ENCODE assay signal across 19 cellular contexts in the genomic region with DNA sequence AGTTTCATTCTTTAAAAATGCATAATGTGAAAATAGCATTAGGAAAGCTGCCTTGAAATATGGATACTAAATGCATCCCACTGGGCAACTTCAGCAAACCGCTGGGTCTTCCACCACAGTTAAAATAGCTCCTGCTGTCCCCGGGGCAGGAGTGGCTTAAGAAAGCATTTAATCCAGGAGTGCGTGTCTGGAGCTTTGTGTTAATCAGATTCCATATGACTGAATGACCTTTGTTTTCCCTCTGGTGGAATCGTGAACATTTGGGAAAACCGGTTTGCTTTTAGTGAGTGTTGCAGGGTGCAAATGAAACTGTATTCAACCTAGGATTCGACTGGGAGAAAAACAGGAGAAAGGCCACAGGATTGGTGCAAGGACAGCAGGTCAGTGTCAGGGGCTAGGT.
DNase-seq lines count a peak whose midpoint lies in the region; ATAC-seq and TF ChIP-seq lines count a peak whose summit lies in the region.
"Had no signal": no experiment of that assay in that cellular context is flagged by ENCODE, and none has a peak within 500 bp of the region (broad histone marks: within the 10 kb centered on the region; RNA-seq: fewer than 3 reads in every experiment).

No MANE protein-coding gene starts in this region.

- DNase-seq in EH (ENCODE audit: low read depth) (peak; percentile 79), NCI-H82 (lab: John Stamatoyannopoulos, UW) (peak; percentile 96), GM20000 (ENCODE audit: low spot score) (no peak), MM.1S (no peak)
- DNase-seq: activated CD4-positive, alpha-beta T cell treated with anti-CD3 and anti-CD28 coated beads, Interleukin-2, amount 50 U/mL, for 1 hour; activated effector memory CD4-positive, alpha-beta T cell treated with anti-CD3 and anti-CD28 coated beads, Interleukin-2, amount 50 U/mL, for 16 hours; amygdala; CD4-positive, alpha-beta memory T cell; central memory CD4-positive, alpha-beta T cell; GM23248; NCI-H1417 treated with DMSO at 0.1 percent for 48 hours; stimulated activated naive B cell treated with anti-CD40 and anti-IgM and Interleukin-4, amounts not matched to agents 10 μg/mL and 1 μg/mL and 100 μg/mL, for 72 hours had no signal

- peaks cover 10% of the 10 kb centered on the region for H3K4me1 ChIP-seq in ectodermal cell (ENCODE audit: control insufficient read depth, insufficient read depth, low read length)
- peaks cover 17 to 30% of the 10 kb centered on the region in 2 donors for H3K4me1 ChIP-seq in muscle layer of duodenum (ENCODE audit: control insufficient read depth in 1 of 2, insufficient read depth in 2 of 2, low read length in 2 of 2)
- H3K4me1 ChIP-seq in MM.1S (ENCODE audit: low read length) = no peaks in the 10 kb centered on the region
- H3K4me1 ChIP-seq: parathyroid adenoma had no signal

- no peak overlapping the region for H3K9ac ChIP-seq in MM.1S (ENCODE audit: low read length)
- H3K9ac ChIP-seq: GM23248, parathyroid adenoma had no signal

- H3K27me3 ChIP-seq in ectodermal cell (ENCODE audit: control insufficient read depth, insufficient read depth, low read length, poor library complexity, severe bottlenecking) (no peaks in the 10 kb centered on the region), muscle layer of duodenum (ENCODE audit: low read depth, low read length) (no peaks in the 10 kb centered on the region), MM.1S (replicated peaks; ENCODE audit: insufficient read depth, low read length) (no peaks in the 10 kb centered on the region)
- H3K27me3 ChIP-seq: sigmoid colon had no signal

- WGBS in ectodermal cell, 2 experiments = 75 to 84% methylated on average over 6 of the region's 6 CpGs

- H3K4me3 ChIP-seq in ectodermal cell (ENCODE audit: insufficient read depth, low read depth, low read length) (no peak overlapping the region), muscle layer of duodenum (ENCODE audit: low read depth in 1 of 2, low read length in 2 of 2) (no peak overlapping the region), MM.1S (ENCODE audit: low read length) (no peak overlapping the region)
- H3K4me3 ChIP-seq: sigmoid colon had no signal

- no peaks in the 10 kb centered on the region for H3K36me3 ChIP-seq in ectodermal cell (ENCODE audit: control insufficient read depth, insufficient read depth, low read length)
- H3K36me3 ChIP-seq in muscle layer of duodenum (ENCODE audit: control insufficient read depth in 1 of 2, insufficient read depth in 2 of 2, low read length in 2 of 2) = no peaks in the 10 kb centered on the region
- no peaks in the 10 kb centered on the region for H3K36me3 ChIP-seq in MM.1S (replicated peaks; ENCODE audit: insufficient read depth, low read length)
- H3K36me3 ChIP-seq: sigmoid colon had no signal

- no peak overlapping the region for H3K4me2 ChIP-seq in MM.1S (ENCODE audit: low read depth, low read length)

- no peaks in the 10 kb centered on the region for H3F3A ChIP-seq in MM.1S (ENCODE audit: insufficient read depth, low read length)

- no peaks in the 10 kb centered on the region for H3K79me2 ChIP-seq in MM.1S (ENCODE audit: low read length)
- H3K79me2 ChIP-seq: parathyroid adenoma had no signal

- H3K27ac ChIP-seq in ectodermal cell (ENCODE audit: insufficient read depth, low read depth, low read length, poor library complexity, severe bottlenecking) (peak overlapping the region; percentile 80), muscle layer of duodenum (ENCODE audit: low read length) (peak overlapping the region; percentile 72), MM.1S (ENCODE audit: low read length) (no peak overlapping the region)
- H3K27ac ChIP-seq: parathyroid adenoma had no signal

- H3K9me3 ChIP-seq in ectodermal cell (ENCODE audit: control insufficient read depth, low read length) = no peaks in the 10 kb centered on the region
- no peaks in the 10 kb centered on the region for H3K9me3 ChIP-seq in muscle layer of duodenum (ENCODE audit: control insufficient read depth in 1 of 2, low read length in 2 of 2)
- H3K9me3 ChIP-seq in MM.1S (replicated peaks; ENCODE audit: insufficient read depth, low read length) = no peaks in the 10 kb centered on the region
- H3K9me3 ChIP-seq: sigmoid colon had no signal

- TF ChIP-seq CTCF in GM20000 (IDR thresholded peaks at IDR 0.05; ENCODE audit: extremely low read depth, missing control alignments) (no peak), MM.1S (IDR thresholded peaks at IDR 0.05; ENCODE audit: low read length) (no peak)

- H3K9me2 ChIP-seq in MM.1S (replicated peaks; ENCODE audit: insufficient read depth, low read length) = no peaks in the 10 kb centered on the region

- no peak for ATAC-seq in GM21717 (IDR thresholded peaks at IDR 0.05; ENCODE audit: unreplicated experiment)
- no peak for ATAC-seq in HG03196 (IDR thresholded peaks at IDR 0.05; ENCODE audit: unreplicated experiment)
- ATAC-seq: esophagus mucosa; stimulated activated naive B cell treated with anti-CD40 and anti-IgM and Interleukin-4, amounts not matched to agents 10 μg/mL and 1 μg/mL and 100 μg/mL, for 72 hours had no signal

- H4K20me1 ChIP-seq in MM.1S (ENCODE audit: insufficient read depth, low read length) = no peaks in the 10 kb centered on the region

- H2AFZ ChIP-seq in MM.1S (ENCODE audit: low read length) = no peak overlapping the region
- H2AFZ ChIP-seq: parathyroid adenoma had no signal

Comparison
In these comparisons a context has a peak if more than half of its experiments do, and no peak if none do; other contexts are left out.
1. DNase-seq: peak in EH (single experiment) and NCI-H82 (single experiment); none in GM20000 (single experiment) and MM.1S (single experiment).